In genomic region chr16:88920618-88921602, GRCh38 we compare ENCODE assay signal across 9 cellular contexts. TPM values are rescaled to one million over a fixed set of nuclear protein-coding genes. Genes with fewer than 3 reads are reported as not detected.
DNase-seq lines count a peak whose midpoint lies in the region; ATAC-seq and TF ChIP-seq lines count a peak whose summit lies in the region.
"Had no signal": no experiment of that assay in that cellular context is flagged by ENCODE, and none has a peak within 500 bp of the region (broad histone marks: within the 10 kb centered on the region; RNA-seq: fewer than 3 reads in every experiment).

No MANE protein-coding gene starts in this region.

- H3K27me3 Mint-ChIP-seq in CD4-positive, alpha-beta memory T cell: peaks cover 0 to 5% of the 10 kb centered on the region in 2 donors

- no peak overlapping the region for H3K27ac Mint-ChIP-seq in CD4-positive, alpha-beta memory T cell

- no peaks in the 10 kb centered on the region for H3K36me3 ChIP-seq in adrenal gland (replicated peaks in 1 of 2)
- H3K36me3 ChIP-seq in CD4-positive, alpha-beta memory T cell (ENCODE audit: insufficient read depth, low read length): no peaks in the 10 kb centered on the region

- 19 to 39% (median 31%) methylated on average over 9 to 28 of the region's 28 CpGs for WGBS in adrenal gland, 4 donors

- peaks cover 31 to 48% of the 10 kb centered on the region in 2 donors for H3K4me1 ChIP-seq in adrenal gland (replicated peaks in 1 of 2)
- H3K4me1 ChIP-seq in CD4-positive, alpha-beta memory T cell (ENCODE audit: insufficient read depth, low read length): peaks cover 8% of the 10 kb centered on the region

- POLR2A ChIA-PET in CD4-positive, alpha-beta memory T cell (lab: Charles Lee; ENCODE audit: partially characterized antibody): no interaction called here

- H3K9me3 ChIP-seq in adrenal gland (replicated peaks in 1 of 3): no peaks in the 10 kb centered on the region
- H3K9me3 ChIP-seq in CD4-positive, alpha-beta memory T cell (ENCODE audit: control insufficient read depth in 1 of 2, low read length in 2 of 2): no peaks in the 10 kb centered on the region

- no peak for TF ChIP-seq POLR2A in adrenal gland (IDR thresholded peaks at IDR 0.05)

- H3K4me1 Mint-ChIP-seq in CD4-positive, alpha-beta memory T cell: peaks cover 2 to 5% (median 3%) of the 10 kb centered on the region in 4 donors

- ATAC-seq in GM18517 (IDR thresholded peaks at IDR 0.05; ENCODE audit: unreplicated experiment) (no peak), HG03457 (IDR thresholded peaks at IDR 0.05; ENCODE audit: unreplicated experiment) (no peak)

- H3K36me3 Mint-ChIP-seq in CD4-positive, alpha-beta memory T cell: no peaks in the 10 kb centered on the region

- CTCF ChIA-PET in CD4-positive, alpha-beta memory T cell (lab: Charles Lee; ENCODE audit: partially characterized antibody): no interaction called here

- H3K27ac ChIP-seq in adrenal gland: peak overlapping the region in 3 of 5 donors; percentile 2 to 99 (median 24)
- H3K27ac ChIP-seq in CD4-positive, alpha-beta memory T cell (ENCODE audit: low read depth, low read length): no peak overlapping the region

- TF ChIP-seq CTCF in AG09309 (IDR thresholded peaks at IDR 0.05; ENCODE audit: control insufficient read depth, insufficient read depth, low read depth, low read length, missing control alignments) (no peak), adrenal gland (IDR thresholded peaks at IDR 0.05) (no peak)

- H3K4me3 Mint-ChIP-seq in CD4-positive, alpha-beta memory T cell: peak overlapping the region in 1 of 8 donors; percentile 53

- no peaks in the 10 kb centered on the region for H3K27me3 ChIP-seq in adrenal gland
- no peaks in the 10 kb centered on the region for H3K27me3 ChIP-seq in CD4-positive, alpha-beta memory T cell (ENCODE audit: insufficient read depth, low read length)

- no peak overlapping the region for H3K4me3 ChIP-seq in AG09309 (ENCODE audit: control insufficient read depth, low read depth, low read length)
- H3K4me3 ChIP-seq in adrenal gland: no peak overlapping the region
- no peak overlapping the region for H3K4me3 ChIP-seq in CD4-positive, alpha-beta memory T cell (ENCODE audit: low read length in 2 of 2)

- intact Hi-C loops in adrenal gland (cut with DNase I): no loop called here
- intact Hi-C loops in CD4-positive, alpha-beta memory T cell (cut with micrococcal nuclease): no loop called here

- DNase-seq in AG09309 (ENCODE audit: low read depth): peak; percentile 16
- peak; percentile 56 for DNase-seq in H4 (ENCODE audit: low spot score)
- peak in 4 of 7 donors; percentile 51 to 69 (median 57) for DNase-seq in adrenal gland
- peak; percentile 74 for DNase-seq in left kidney (ENCODE audit: low read depth, low spot score)
- DNase-seq in CD4-positive, alpha-beta memory T cell: no peak
- no peak for DNase-seq in anterior cingulate cortex (lab: John Stamatoyannopoulos, UW)

- no peaks in the 10 kb centered on the region for H3K9me3 Mint-ChIP-seq in CD4-positive, alpha-beta memory T cell

RNA-seq across cellular contexts. Expression of gene PABPN1L, which starts 54.5 kb away (rescaled TPM):
- not detected in 2 replicates for total RNA-seq in H4 (2014; rRNA removed; shearing (Covaris generic))
- 1 to 10 TPM in 1 of 8 donors, under 1 TPM in 4, not detected in 3; 0.22 to 3.3 (median 0.41) TPM for total RNA-seq in adrenal gland
- 1 to 10 TPM in 2 of 3 donors, under 1 TPM in 1; 0.56 to 1.6 (median 1.1) TPM for polyA plus RNA-seq in adrenal gland
- not detected for total RNA-seq in CD4-positive, alpha-beta memory T cell
- not detected for polyA plus RNA-seq in CD4-positive, alpha-beta memory T cell
- total RNA-seq: activated CD8-positive, alpha-beta memory T cell treated with anti-CD3 and anti-CD28 coated beads for 36 hours had no signal

RNA-seq across cellular contexts. Expression of gene CBFA2T3, which starts 56.1 kb away (rescaled TPM):
- not detected in 2 replicates for total RNA-seq in H4 (2014; rRNA removed; shearing (Covaris generic))
- total RNA-seq in adrenal gland: 10 to 100 TPM in 1 of 8 donors, 1 to 10 TPM in 4, under 1 TPM in 3; 0.30 to 16.9 (median 2.2) TPM
- polyA plus RNA-seq in adrenal gland: 1 to 10 TPM; 1.0 to 5.3 (median 3.0) TPM
- total RNA-seq in CD4-positive, alpha-beta memory T cell: under 1 TPM in 1 of 2 experiments, not detected in 1; 0.11 TPM
- polyA plus RNA-seq in CD4-positive, alpha-beta memory T cell: under 1 TPM in 1 of 2 donors, not detected in 1; 0.14 TPM
- total RNA-seq: activated CD8-positive, alpha-beta memory T cell treated with anti-CD3 and anti-CD28 coated beads for 36 hours had no signal

Comparison
In these comparisons a context has a peak if more than half of its experiments do, and no peak if none do; other contexts are left out.
1. DNase-seq: peak in AG09309 (single experiment), H4 (single experiment), adrenal gland (4 of 7) and left kidney (single experiment); none in CD4-positive, alpha-beta memory T cell (0 of 5) and anterior cingulate cortex (0 of 58).